Comparison of ENCODE assay signal across 12 cellular contexts in genomic region chr11:95505927-95506426, GRCh38.
DNase-seq lines count a peak whose midpoint lies in the region; ATAC-seq, FAIRE-seq and TF ChIP-seq lines count a peak whose summit lies in the region.
"Had no signal": no experiment of that assay in that cellular context is flagged by ENCODE, and none has a peak within 500 bp of the region (broad histone marks: within the 10 kb centered on the region; RNA-seq: fewer than 3 reads in every experiment).

No MANE protein-coding gene starts in this region.

- H3K36me3 Mint-ChIP-seq in naive thymus-derived CD4-positive, alpha-beta T cell, result peaks cover 0 to 4% (median 0%) of the 10 kb centered on the region in 5 donors

- intact Hi-C loops in GM12878 (cut with micrococcal nuclease; ENCODE audit: unreplicated experiment), result loop anchor here (5.0 kb wide), 1 partner anchor 201 kb away; no protein-coding TSS in a partner anchor
- intact Hi-C loops in naive thymus-derived CD4-positive, alpha-beta T cell (cut with micrococcal nuclease), result no loop called here
- intact Hi-C loops in transverse colon (cut with DNase I; ENCODE audit: low total_unique reads), result no loop called here

- H3K4me1 ChIP-seq in GM12878 (ENCODE audit: control insufficient read depth, insufficient read depth, low read length), result no peaks in the 10 kb centered on the region
- H3K4me1 ChIP-seq in naive thymus-derived CD4-positive, alpha-beta T cell (ENCODE audit: control insufficient read depth in 2 of 2, insufficient read depth in 2 of 2, low read length in 2 of 2), result no peaks in the 10 kb centered on the region
- H3K4me1 ChIP-seq in transverse colon, result no peaks in the 10 kb centered on the region

- no peak for TF ChIP-seq CTCF in GM12878 (IDR thresholded peaks at IDR 0.05 in 2 of 3, conservative IDR thresholded peaks at IDR 0.05 in 1 of 3; ENCODE audit: control insufficient read depth in 2 of 3, extremely low read depth in 1 of 3, insufficient read depth in 1 of 3, low read depth in 3 of 3, low read length in 3 of 3)
- no peak for TF ChIP-seq CTCF in transverse colon (IDR thresholded peaks at IDR 0.05)

- BruUV-seq in GM12878 (replicated peaks; lab: Mats Ljungman, UMichigan), result no TSS peak

- H4K20me1 ChIP-seq in GM12878 (ENCODE audit: control insufficient read depth, insufficient read depth), result no peaks in the 10 kb centered on the region

- H3K36me3 ChIP-seq in GM12878 (ENCODE audit: control insufficient read depth in 2 of 2, insufficient read depth in 2 of 2, low read length in 1 of 2), result no peaks in the 10 kb centered on the region
- H3K36me3 ChIP-seq in naive thymus-derived CD4-positive, alpha-beta T cell (ENCODE audit: control insufficient read depth in 2 of 3, insufficient read depth in 3 of 3, low read length in 3 of 3), result no peaks in the 10 kb centered on the region
- H3K36me3 ChIP-seq in transverse colon, result no peaks in the 10 kb centered on the region
- H3K36me3 ChIP-seq: heart left ventricle had no signal

- peaks cover 0 to 6% (median 2%) of the 10 kb centered on the region in 5 donors for H3K27me3 Mint-ChIP-seq in naive thymus-derived CD4-positive, alpha-beta T cell

- no peak overlapping the region for H3K9ac ChIP-seq in GM12878 (ENCODE audit: control insufficient read depth, insufficient read depth, low read length)

- RAD21 ChIA-PET in GM12878 (lab: Charles Lee; ENCODE audit: unreplicated experiment), result interaction anchor here (1.0 to 3.4 kb wide), 2 partner anchors 19 to 199 kb away, joined by 3 to 21 read pairs; no protein-coding TSS in a partner anchor

- H3K27ac ChIP-seq in GM12878 (ENCODE audit: control insufficient read depth, insufficient read depth), result no peak overlapping the region
- no peak overlapping the region for H3K27ac ChIP-seq in naive thymus-derived CD4-positive, alpha-beta T cell (ENCODE audit: low read depth, low read length)
- no peak overlapping the region for H3K27ac ChIP-seq in transverse colon
- H3K27ac ChIP-seq: heart left ventricle had no signal

- H3K27me3 ChIP-seq in GM12878 (replicated peaks in 1 of 2; ENCODE audit: control insufficient read depth in 2 of 2, insufficient read depth in 2 of 2, low read length in 1 of 2) (no peaks in the 10 kb centered on the region; a peak in 2 of 4 replicates), transverse colon (no peaks in the 10 kb centered on the region)
- H3K27me3 ChIP-seq in naive thymus-derived CD4-positive, alpha-beta T cell (ENCODE audit: control insufficient read depth in 2 of 2, insufficient read depth in 2 of 2, low read length in 2 of 2), result no peaks in the 10 kb centered on the region
- H3K27me3 ChIP-seq: heart left ventricle had no signal

- WGBS in GM12878 (ENCODE audit: insufficient coverage, insufficient replicate concordance, low lambda C conversion rate, missing lambda C conversion rate), result 42% methylated on average over 8 of the region's 8 CpGs
- 66 to 83% methylated on average over 8 of the region's 8 CpGs for WGBS in transverse colon (ENCODE audit: low coverage in 1 of 2), 2 donors

- no peaks in the 10 kb centered on the region for H3K79me2 ChIP-seq in GM12878 (ENCODE audit: control insufficient read depth, insufficient read depth, low read length)

- TF ChIP-seq RAD21 in GM12878 (IDR thresholded peaks at IDR 0.05; ENCODE audit: insufficient read depth, low read depth, low read length), result no peak

- CTCF ChIA-PET in GM12878 (lab: Yijun Ruan, JAX), result interaction anchor here (4.3 kb wide), 1 partner anchor 200 kb away, joined by 20 read pairs; no protein-coding TSS in a partner anchor
- CTCF ChIA-PET in naive thymus-derived CD4-positive, alpha-beta T cell (lab: Charles Lee), result no interaction called here

- peaks cover 0 to 9% (median 4%) of the 10 kb centered on the region in 7 donors for H3K4me1 Mint-ChIP-seq in naive thymus-derived CD4-positive, alpha-beta T cell

- no peak for FAIRE-seq in GM12878 (lab: Jason Lieb, UNC)

- in situ Hi-C loops in GM12878 (cut with MboI), result no loop called here
- in situ Hi-C loops in transverse colon (cut with MboI; ENCODE audit: low pct_ligation_motif_present in 1 of 4, low pct_unique_long_range_greater_than_20kb in 1 of 4, low sequenced_read_pairs in 3 of 4), result no loop called here

- POLR2A ChIA-PET in GM12878 (lab: Charles Lee), result no interaction called here
- POLR2A ChIA-PET in naive thymus-derived CD4-positive, alpha-beta T cell (lab: Charles Lee), result no interaction called here

- H3K4me3 Mint-ChIP-seq in naive thymus-derived CD4-positive, alpha-beta T cell, result no peak overlapping the region

- peaks cover 0 to 4% (median 0%) of the 10 kb centered on the region in 11 donors for H3K9me3 Mint-ChIP-seq in naive thymus-derived CD4-positive, alpha-beta T cell
- H3K9me3 Mint-ChIP-seq: nephron had no signal

- peak; percentile 23 for DNase-seq in EL
- peak; percentile 78 for DNase-seq in NCI-H226
- DNase-seq in GM12878 (ENCODE audit: low read depth, low spot score), result no peak
- no peak for DNase-seq in naive thymus-derived CD4-positive, alpha-beta T cell
- no peak for DNase-seq in SIG-M5 (lab: John Stamatoyannopoulos, UW)
- no peak for DNase-seq in transverse colon
- no peak for DNase-seq in 8988T
- DNase-seq: activated CD4-positive, CD25-positive, alpha-beta regulatory T cell treated with anti-CD3 and anti-CD28 coated beads, Interleukin-2, amount 50 U/mL, for 72 hours; activated T-cell treated with anti-CD3 and anti-CD28 coated beads, Interleukin-2, amount 50 U/mL, for 1 hour; heart left ventricle; NCI-H2081 had no signal

- no peak for ATAC-seq in GM12878
- peak; percentile 49 for ATAC-seq in naive thymus-derived CD4-positive, alpha-beta T cell
- ATAC-seq: heart left ventricle had no signal

- no peak overlapping the region for H3K27ac Mint-ChIP-seq in naive thymus-derived CD4-positive, alpha-beta T cell
- H3K27ac Mint-ChIP-seq: nephron had no signal

- SMC1A ChIA-PET in GM12878 (lab: Charles Lee; ENCODE audit: uncharacterized antibody, unreplicated experiment), result no interaction called here

- H3K4me2 ChIP-seq in GM12878 (ENCODE audit: control insufficient read depth, insufficient read depth), result no peak overlapping the region

- TF ChIP-seq EP300 in GM12878 (IDR thresholded peaks at IDR 0.05; ENCODE audit: borderline replicate concordance in 1 of 2, control insufficient read depth in 1 of 2, low read depth in 2 of 2, low read length in 2 of 2), result no peak
- no peak for TF ChIP-seq EP300 in transverse colon (IDR thresholded peaks at IDR 0.05; ENCODE audit: low read depth)

- TF ChIP-seq POLR2A in GM12878 (IDR thresholded peaks at IDR 0.05; ENCODE audit: low read depth, low read length), result no peak
- no peak for TF ChIP-seq POLR2A in transverse colon (IDR thresholded peaks at IDR 0.05)

- H3K9me3 ChIP-seq in GM12878 (replicated peaks; ENCODE audit: control insufficient read depth, insufficient read depth, low read length), result no peaks in the 10 kb centered on the region
- H3K9me3 ChIP-seq in naive thymus-derived CD4-positive, alpha-beta T cell (ENCODE audit: control insufficient read depth in 2 of 3, low read length in 3 of 3), result no peaks in the 10 kb centered on the region
- no peaks in the 10 kb centered on the region for H3K9me3 ChIP-seq in transverse colon
- H3K9me3 ChIP-seq: heart left ventricle had no signal

- H3K4me3 ChIP-seq in GM12878 (no peak overlapping the region), transverse colon (no peak overlapping the region)
- no peak overlapping the region for H3K4me3 ChIP-seq in naive thymus-derived CD4-positive, alpha-beta T cell (ENCODE audit: low read length)
- H3K4me3 ChIP-seq: heart left ventricle had no signal

- no peak overlapping the region for H2AFZ ChIP-seq in GM12878 (ENCODE audit: control insufficient read depth, low read depth, low read length)

TF ChIP-seq in GM12878, 131 proteins besides CTCF, POLR2A, EP300 and RAD21 (continues in another document):
- TF ChIP-seq RAD51 (IDR thresholded peaks at IDR 0.05), result no peak
- TF ChIP-seq, protein P1, sequence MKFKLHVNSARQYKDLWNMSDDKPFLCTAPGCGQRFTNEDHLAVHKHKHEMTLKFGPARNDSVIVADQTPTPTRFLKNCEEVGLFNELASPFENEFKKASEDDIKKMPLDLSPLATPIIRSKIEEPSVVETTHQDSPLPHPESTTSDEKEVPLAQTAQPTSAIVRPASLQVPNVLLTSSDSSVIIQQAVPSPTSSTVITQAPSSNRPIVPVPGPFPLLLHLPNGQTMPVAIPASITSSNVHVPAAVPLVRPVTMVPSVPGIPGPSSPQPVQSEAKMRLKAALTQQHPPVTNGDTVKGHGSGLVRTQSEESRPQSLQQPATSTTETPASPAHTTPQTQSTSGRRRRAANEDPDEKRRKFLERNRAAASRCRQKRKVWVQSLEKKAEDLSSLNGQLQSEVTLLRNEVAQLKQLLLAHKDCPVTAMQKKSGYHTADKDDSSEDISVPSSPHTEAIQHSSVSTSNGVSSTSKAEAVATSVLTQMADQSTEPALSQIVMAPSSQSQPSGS (IDR thresholded peaks at IDR 0.05; ENCODE audit: low read length), result 0 out of 2 replicates have a peak, but pooled peaks have one; percentile 23
- TF ChIP-seq FOS (IDR thresholded peaks at IDR 0.05; ENCODE audit: borderline replicate concordance, extremely low read depth, insufficient read length), result no peak
- TF ChIP-seq, protein P2, sequence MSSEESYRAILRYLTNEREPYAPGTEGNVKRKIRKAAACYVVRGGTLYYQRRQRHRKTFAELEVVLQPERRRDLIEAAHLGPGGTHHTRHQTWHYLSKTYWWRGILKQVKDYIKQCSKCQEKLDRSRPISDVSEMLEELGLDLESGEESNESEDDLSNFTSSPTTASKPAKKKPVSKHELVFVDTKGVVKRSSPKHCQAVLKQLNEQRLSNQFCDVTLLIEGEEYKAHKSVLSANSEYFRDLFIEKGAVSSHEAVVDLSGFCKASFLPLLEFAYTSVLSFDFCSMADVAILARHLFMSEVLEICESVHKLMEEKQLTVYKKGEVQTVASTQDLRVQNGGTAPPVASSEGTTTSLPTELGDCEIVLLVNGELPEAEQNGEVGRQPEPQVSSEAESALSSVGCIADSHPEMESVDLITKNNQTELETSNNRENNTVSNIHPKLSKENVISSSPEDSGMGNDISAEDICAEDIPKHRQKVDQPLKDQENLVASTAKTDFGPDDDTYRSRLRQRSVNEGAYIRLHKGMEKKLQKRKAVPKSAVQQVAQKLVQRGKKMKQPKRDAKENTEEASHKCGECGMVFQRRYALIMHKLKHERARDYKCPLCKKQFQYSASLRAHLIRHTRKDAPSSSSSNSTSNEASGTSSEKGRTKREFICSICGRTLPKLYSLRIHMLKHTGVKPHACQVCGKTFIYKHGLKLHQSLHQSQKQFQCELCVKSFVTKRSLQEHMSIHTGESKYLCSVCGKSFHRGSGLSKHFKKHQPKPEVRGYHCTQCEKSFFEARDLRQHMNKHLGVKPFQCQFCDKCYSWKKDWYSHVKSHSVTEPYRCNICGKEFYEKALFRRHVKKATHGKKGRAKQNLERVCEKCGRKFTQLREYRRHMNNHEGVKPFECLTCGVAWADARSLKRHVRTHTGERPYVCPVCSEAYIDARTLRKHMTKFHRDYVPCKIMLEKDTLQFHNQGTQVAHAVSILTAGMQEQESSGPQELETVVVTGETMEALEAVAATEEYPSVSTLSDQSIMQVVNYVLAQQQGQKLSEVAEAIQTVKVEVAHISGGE (CRISPR knock-in tag; IDR thresholded peaks at IDR 0.05), result no peak
- TF ChIP-seq KDM1A (IDR thresholded peaks at IDR 0.05; ENCODE audit: borderline replicate concordance), result no peak
- TF ChIP-seq IKZF2 (IDR thresholded peaks at IDR 0.05), result 0 out of 4 replicates have a peak, but pooled peaks of 1 of the 2 experiments have one; percentile 44

Comparison
In these comparisons a context has a peak if more than half of its experiments do, and no peak if none do; other contexts are left out.
1. DNase-seq: peak in EL (single experiment) and NCI-H226 (single experiment); none in GM12878 (single experiment), naive thymus-derived CD4-positive, alpha-beta T cell (0 of 9), SIG-M5 (single experiment), transverse colon (single experiment) and 8988T (single experiment).